17 cellular contexts compared by ENCODE assay signal in the genomic region with DNA sequence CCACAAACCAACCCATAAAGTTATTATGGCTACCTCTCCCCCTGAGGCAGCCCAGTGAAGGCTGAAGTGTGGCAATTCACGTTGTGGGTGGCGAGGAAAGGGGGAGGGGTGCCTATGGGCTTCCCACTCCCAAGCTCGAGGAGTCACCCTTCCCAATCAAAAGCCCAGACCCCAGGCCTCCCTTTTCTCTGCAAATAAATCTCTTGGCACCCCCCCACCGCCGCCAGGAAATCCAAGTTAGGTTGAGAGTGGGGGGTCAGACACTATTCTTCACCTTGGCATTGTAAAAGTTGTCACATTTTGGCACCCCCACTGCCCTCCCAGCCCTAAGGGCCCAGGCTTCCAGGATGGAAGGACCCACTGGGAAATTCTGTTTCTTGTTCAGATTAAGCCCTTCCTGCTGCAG. TPM values are rescaled to one million over a fixed set of nuclear protein-coding genes. Genes with fewer than 3 reads are reported as not detected.
"Had no signal": no experiment of that assay in that cellular context is flagged by ENCODE, and none has a peak within 500 bp of the region (broad histone marks: within the 10 kb centered on the region; RNA-seq: fewer than 3 reads in every experiment).

No MANE protein-coding gene starts in this region.

- H3K9me3 ChIP-seq: psoas muscle, right lobe of liver, thyroid gland, vagina had no signal

- H3K9me3 Mint-ChIP-seq: brain; effector memory CD8-positive, alpha-beta T cell; nephron progenitor cell had no signal

- H3K27ac ChIP-seq: epithelial cell of prostate, psoas muscle, right lobe of liver, thyroid gland, vagina, WERI-Rb-1 had no signal

- H3K4me1 ChIP-seq: psoas muscle, right lobe of liver, vagina had no signal

- H3K27ac Mint-ChIP-seq: brain, nephron progenitor cell had no signal

- DNase-seq: cerebellar nuclear complex, foreskin melanocyte, occipital lobe had no signal

- H3K4me3 Mint-ChIP-seq: activated CD4-positive, alpha-beta T cell treated with anti-CD3 and anti-CD28 coated beads for 36 hours; nephron progenitor cell had no signal

- H3K4me1 Mint-ChIP-seq: brain had no signal

- H3K27me3 Mint-ChIP-seq: activated CD4-positive, alpha-beta T cell treated with anti-CD3 and anti-CD28 coated beads for 36 hours; brain; effector memory CD8-positive, alpha-beta T cell had no signal

- H3K27me3 ChIP-seq: right lobe of liver, thyroid gland, vagina had no signal

- H3K4me3 ChIP-seq: psoas muscle, right lobe of liver, thyroid gland, vagina had no signal

RNA-seq across cellular contexts. Expression of a gene that starts 6.9 kb away (rescaled TPM):
- total RNA-seq: T-helper 1 cell treated with Interleukin-12 subunit alpha and Interleukin-12 subunit beta and Interleukin-4 antibody, amounts not matched to agents 30 ng/mL and 1 ng/mL, for 36 hours had no signal

RNA-seq across cellular contexts. Expression of a gene that starts 49.6 kb away (rescaled TPM):
- total RNA-seq: activated CD4-positive, alpha-beta T cell treated with anti-CD3 and anti-CD28 coated beads for 36 hours; dermis blood vessel endothelial cell; kidney epithelial cell; liver; occipital lobe; T-helper 1 cell treated with Interleukin-12 subunit alpha and Interleukin-12 subunit beta and Interleukin-4 antibody, amounts not matched to agents 30 ng/mL and 1 ng/mL, for 36 hours; thyroid gland; vagina had no signal
- polyA plus RNA-seq: liver had no signal
